ENCODE assay signal across 13 cellular contexts in genomic region chr9:127074561-127075548, GRCh38. TPM values are rescaled to one million over a fixed set of nuclear protein-coding genes. Genes with fewer than 3 reads are reported as not detected.
DNase-seq lines count a peak whose midpoint lies in the region; TF ChIP-seq lines count a peak whose summit lies in the region.
"Had no signal": no experiment of that assay in that cellular context is flagged by ENCODE, and none has a peak within 500 bp of the region (broad histone marks: within the 10 kb centered on the region; RNA-seq: fewer than 3 reads in every experiment).

No MANE protein-coding gene starts in this region.

- H3K9me3 ChIP-seq in parathyroid adenoma (ENCODE audit: control insufficient read depth, low read length): no peaks in the 10 kb centered on the region
- peaks cover 10% of the 10 kb centered on the region; the same call in 1 of the 2 replicates for H3K9me3 ChIP-seq in SK-N-SH

- no peaks in the 10 kb centered on the region for H3K27me3 Mint-ChIP-seq in activated T-cell treated with anti-CD3 and anti-CD28 coated beads, Interleukin-2, amount 50 U/mL, for 24 hours

- H3K4me2 ChIP-seq in parathyroid adenoma (ENCODE audit: low read length): peak overlapping the region; percentile 35
- H3K4me2 ChIP-seq in SK-N-SH: no peak overlapping the region

- H3K4me3 Mint-ChIP-seq in activated T-cell treated with anti-CD3 and anti-CD28 coated beads, Interleukin-2, amount 50 U/mL, for 24 hours: no peak overlapping the region
- H3K4me3 Mint-ChIP-seq: CD14-positive monocyte had no signal

- no peak overlapping the region for H3K27ac Mint-ChIP-seq in activated T-cell treated with anti-CD3 and anti-CD28 coated beads, Interleukin-2, amount 50 U/mL, for 24 hours

- no peaks in the 10 kb centered on the region for H3K4me1 ChIP-seq in parathyroid adenoma
- H3K4me1 ChIP-seq in SK-N-SH (ENCODE audit: control insufficient read depth in 1 of 2, insufficient read depth in 2 of 2, low read depth in 1 of 2, low read length in 1 of 2): peaks cover 0 to 8% of the 10 kb centered on the region in 2 experiments; a peak in 1 of 4 replicates

- H3K4me3 ChIP-seq in parathyroid adenoma (ENCODE audit: low read depth, low read length) (no peak overlapping the region), SK-N-SH (ENCODE audit: low read depth in 2 of 2, low read length in 1 of 2) (no peak overlapping the region)

- no peaks in the 10 kb centered on the region for H3K9me2 ChIP-seq in SK-N-SH

- WGBS in SK-N-SH (ENCODE audit: low lambda C conversion rate): 91% methylated on average over 4 of the region's 4 CpGs

- POLR2A ChIA-PET in SK-N-SH (lab: Yijun Ruan, JAX): no interaction called here

- H3K9ac ChIP-seq in parathyroid adenoma (no peak overlapping the region), SK-N-SH (no peak overlapping the region)

- no peaks in the 10 kb centered on the region for H3F3A ChIP-seq in SK-N-SH (replicated peaks; ENCODE audit: insufficient read depth)

- no peak for TF ChIP-seq CTCF in parathyroid adenoma (IDR thresholded peaks at IDR 0.05)
- no peak for TF ChIP-seq CTCF in SK-N-SH (IDR thresholded peaks at IDR 0.05)

- TF ChIP-seq EP300 in SK-N-SH (IDR thresholded peaks at IDR 0.05; ENCODE audit: borderline replicate concordance in 1 of 2, low read depth in 1 of 2, low read length in 1 of 2): no peak

- H3K27me3 ChIP-seq in parathyroid adenoma (ENCODE audit: control insufficient read depth, insufficient read depth, low read length) (no peaks in the 10 kb centered on the region), SK-N-SH (ENCODE audit: insufficient read depth) (no peaks in the 10 kb centered on the region)

- H3K9me3 Mint-ChIP-seq in activated T-cell treated with anti-CD3 and anti-CD28 coated beads, Interleukin-2, amount 50 U/mL, for 24 hours: peaks cover 10% of the 10 kb centered on the region

- no peaks in the 10 kb centered on the region for H3K79me2 ChIP-seq in parathyroid adenoma
- no peaks in the 10 kb centered on the region for H3K79me2 ChIP-seq in SK-N-SH (ENCODE audit: insufficient read depth)

- H3K36me3 Mint-ChIP-seq in activated T-cell treated with anti-CD3 and anti-CD28 coated beads, Interleukin-2, amount 50 U/mL, for 24 hours (ENCODE audit: low read depth): peaks cover 11% of the 10 kb centered on the region

- H4K20me1 ChIP-seq in SK-N-SH (ENCODE audit: insufficient read depth): no peaks in the 10 kb centered on the region

- H3K4me1 Mint-ChIP-seq in activated T-cell treated with anti-CD3 and anti-CD28 coated beads, Interleukin-2, amount 50 U/mL, for 24 hours (ENCODE audit: low read depth): no peaks in the 10 kb centered on the region

- H2AFZ ChIP-seq in parathyroid adenoma: no peak overlapping the region
- no peak overlapping the region for H2AFZ ChIP-seq in SK-N-SH (ENCODE audit: low read depth)

- H3K27ac ChIP-seq in parathyroid adenoma (no peak overlapping the region), SK-N-SH (ENCODE audit: low read depth in 2 of 2, low read length in 1 of 2) (no peak overlapping the region)

- no peak for TF ChIP-seq RAD21 in SK-N-SH (IDR thresholded peaks at IDR 0.05; ENCODE audit: low read length)

- CTCF ChIA-PET in SK-N-SH (lab: Yijun Ruan, JAX): interaction anchor here (0.6 to 0.7 kb wide), 2 partner anchors 236 to 879 kb away, joined by 3 read pairs; no protein-coding TSS in a partner anchor

- DNase-seq in G401 (ENCODE audit: low spot score): peak; percentile 90
- DNase-seq in NCI-H82 (lab: John Stamatoyannopoulos, UW): peak; percentile 87
- peak in 34 of 42 donors; percentile 38 to 85 (median 64) for DNase-seq in head of caudate nucleus
- no peak for DNase-seq in activated T-cell treated with anti-CD3 and anti-CD28 coated beads, Interleukin-2, amount 50 U/mL, for 24 hours
- DNase-seq in ACHN: no peak
- DNase-seq in SK-N-SH: no peak
- no peak for DNase-seq in stimulated activated CD4-positive, alpha-beta T cell treated with anti-CD3 and anti-CD28 coated beads, Interleukin-1b, Interleukin-23, amount 100 ng/mL, for 48 hours
- DNase-seq: activated T-cell treated with anti-CD3 and anti-CD28 coated beads, Interleukin-2, amount 50 U/mL, for 48 hours; NCI-H1930; stimulated activated CD4-positive, alpha-beta T cell treated with anti-CD3 and anti-CD28 coated beads, Interleukin-12 subunit alpha, Interleukin-12 subunit beta, amount 100 ng/mL, for 4 hours; stimulated activated CD8-positive, alpha-beta memory T cell treated with anti-CD3 and anti-CD28 coated beads, Interleukin-4, amount 100 ng/mL, for 48 hours had no signal

- H3K36me3 ChIP-seq in parathyroid adenoma (ENCODE audit: control insufficient read depth, insufficient read depth, low read length): no peaks in the 10 kb centered on the region
- peaks cover 0 to 2% of the 10 kb centered on the region in 2 experiments for H3K36me3 ChIP-seq in SK-N-SH (replicated peaks in 1 of 2; ENCODE audit: control insufficient read depth in 1 of 2, insufficient read depth in 2 of 2, low read length in 1 of 2)

- in situ Hi-C loops in G401 (cut with HindIII; ENCODE audit: low sequenced_read_pairs) (no loop called here), ACHN (cut with HindIII; ENCODE audit: low pct_ligation_motif_present, low pct_unique_long_range_greater_than_20kb, low sequenced_read_pairs) (no loop called here)

- intact Hi-C loops in head of caudate nucleus (cut with DNase I): loop anchor here (5.0 kb wide), 1 partner anchor 47 kb away; the partner anchor contains the start of gene ANGPTL2

TF ChIP-seq in SK-N-SH, 30 proteins besides CTCF, POLR2A, EP300 and RAD21:
- TF ChIP-seq SIN3A (IDR thresholded peaks at IDR 0.05; ENCODE audit: borderline replicate concordance, low read depth, low read length) (no peak), FOSL2 (IDR thresholded peaks at IDR 0.05; ENCODE audit: borderline replicate concordance, low read depth) (no peak), MAX (IDR thresholded peaks at IDR 0.05; ENCODE audit: low read depth) (no peak), NFIC (IDR thresholded peaks at IDR 0.05; ENCODE audit: borderline replicate concordance) (no peak)

RNA-seq across cellular contexts. Expression of gene ANGPTL2, which starts 47.6 kb away (rescaled TPM):
- total RNA-seq in G401 (2014; rRNA removed; shearing (Covaris generic)): 10.3 and 24.4 TPM in 2 replicates
- polyA plus RNA-seq in SK-N-SH (2012; rRNA removed): 11.0 and 12.3 TPM in 2 replicates
- polyA plus RNA-seq in SK-N-SH (2012; cell fraction: cytosol; rRNA removed): 8.0 and 9.4 TPM in 2 replicates
- polyA plus RNA-seq in SK-N-SH (2012; cell fraction: nucleus; rRNA removed): 7.5 and 10.3 TPM in 2 replicates
- polyA plus RNA-seq: CD14-positive monocyte had no signal

Comparison
In these comparisons a context has a peak if more than half of its experiments do, and no peak if none do; other contexts are left out.
1. DNase-seq: peak in G401 (single experiment), NCI-H82 (single experiment) and head of caudate nucleus (34 of 42); none in activated T-cell treated with anti-CD3 and anti-CD28 coated beads, Interleukin-2, amount 50 U/mL, for 24 hours (single experiment), ACHN (single experiment), SK-N-SH (single experiment) and stimulated activated CD4-positive, alpha-beta T cell treated with anti-CD3 and anti-CD28 coated beads, Interleukin-1b, Interleukin-23, amount 100 ng/mL, for 48 hours (single experiment).